In the genomic region with DNA sequence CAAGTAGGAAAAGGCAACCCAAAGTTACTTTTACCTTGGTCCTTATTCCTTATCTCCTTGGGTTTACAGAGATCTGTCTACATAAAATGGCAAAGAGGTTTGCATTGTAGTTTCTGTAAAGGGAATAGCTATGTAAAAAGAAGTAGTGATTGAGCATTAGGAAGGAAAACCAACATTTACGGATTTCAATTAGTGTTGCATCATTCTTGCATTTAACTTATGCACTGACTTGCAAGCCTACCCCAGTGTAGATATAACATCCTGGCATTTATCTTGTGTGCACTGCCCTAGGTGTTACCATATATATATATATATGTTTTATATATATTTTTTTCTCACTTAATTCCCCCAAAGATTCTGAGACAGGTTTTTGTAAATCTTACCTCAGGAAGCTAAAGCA, we compare ENCODE assay signal across 32 cellular contexts.
"Had no signal": no experiment of that assay in that cellular context is flagged by ENCODE, and none has a peak within 500 bp of the region (broad histone marks: within the 10 kb centered on the region; RNA-seq: fewer than 3 reads in every experiment).

No MANE protein-coding gene starts in this region.

- H3K4me3 ChIP-seq: adrenal gland, body of pancreas, breast epithelium had no signal

- H3K27me3 Mint-ChIP-seq: activated CD4-positive, alpha-beta memory T cell treated with anti-CD3 and anti-CD28 coated beads for 36 hours; activated T-helper 17 cell treated with anti-CD3 and anti-CD28 coated beads, Interleukin-2, amount 50 U/mL, for 72 hours; T-helper 17 cell had no signal

- H3K36me3 ChIP-seq: adrenal gland, brain microvascular endothelial cell, breast epithelium had no signal

- ATAC-seq: activated CD8-positive, alpha-beta T cell treated with anti-CD3 and anti-CD28 coated beads for 36 hours; activated naive CD4-positive, alpha-beta T cell treated with anti-CD3 and anti-CD28 coated beads, Interleukin-2, amount 50 U/mL, for 72 hours; activated T-cell treated with anti-CD3 and anti-CD28 coated beads, Interleukin-2, amount 50 U/mL, for 4 hours; activated T-cell treated with anti-CD3 and anti-CD28 coated beads, Interleukin-2, amount 50 U/mL, for 72 hours; activated T-helper 17 cell treated with anti-CD3 and anti-CD28 coated beads, Interleukin-2, amount 50 U/mL, for 72 hours; body of pancreas; T-helper 17 cell had no signal

- H3K9me3 ChIP-seq: adrenal gland, body of pancreas, breast epithelium had no signal

- DNase-seq: activated B cell treated with CpG ODN at 0.5 μM for 24 hours; activated CD4-positive, alpha-beta memory T cell treated with anti-CD3 and anti-CD28 coated beads for 36 hours; activated CD4-positive, alpha-beta T cell treated with anti-CD3 and anti-CD28 coated beads for 4 hours; activated CD4-positive, alpha-beta T cell treated with anti-CD3 and anti-CD28 coated beads, Interleukin-2, amount 10 ng/mL, durations not matched to agents 24 days and 14 days; activated CD4-positive, alpha-beta T cell treated with anti-CD3 and anti-CD28 coated beads, Interleukin-2, amount 50 U/mL, for 1 hour; activated CD4-positive, alpha-beta T cell treated with anti-CD3 and anti-CD28 coated beads, Interleukin-2, amount 50 U/mL, for 4 hours; activated CD4-positive, CD25-positive, alpha-beta regulatory T cell treated with anti-CD3 and anti-CD28 coated beads, Interleukin-2, amount 50 U/mL, for 72 hours; activated CD8-positive, alpha-beta memory T cell treated with anti-CD3 and anti-CD28 coated beads, Interleukin-2, amount 50 U/mL, for 4 hours; activated CD8-positive, alpha-beta T cell treated with anti-CD3 and anti-CD28 coated beads for 36 hours; activated effector memory CD4-positive, alpha-beta T cell treated with anti-CD3 and anti-CD28 coated beads, Interleukin-2, amount 50 U/mL, for 16 hours; activated gamma-delta T cell treated with Interleukin-2 at 50 U/mL for 16 hours; activated naive CD4-positive, alpha-beta T cell; activated naive CD4-positive, alpha-beta T cell treated with anti-CD3 and anti-CD28 coated beads for 36 hours; activated naive CD4-positive, alpha-beta T cell treated with anti-CD3 and anti-CD28 coated beads, Interleukin-2, amount 50 U/mL, for 16 hours; activated naive CD8-positive, alpha-beta T cell treated with anti-CD3 and anti-CD28 coated beads for 36 hours; activated T-cell treated with anti-CD3 and anti-CD28 coated beads for 4 hours; activated T-cell treated with anti-CD3 and anti-CD28 coated beads, Interleukin-2, amount 50 U/mL, for 1 hour; activated T-cell treated with anti-CD3 and anti-CD28 coated beads, Interleukin-2, amount 50 U/mL, for 4 hours; activated T-cell treated with anti-CD3 and anti-CD28 coated beads, Interleukin-2, amount 50 U/mL, for 72 hours; adrenal gland; amniotic stem cell; aorta; body of pancreas; brain microvascular endothelial cell; central memory CD4-positive, alpha-beta T cell; T-helper 17 cell; T-helper 9 cell had no signal

- H3K4me3 Mint-ChIP-seq: activated B cell treated with CpG ODN at 0.5 μM for 24 hours; activated CD4-positive, alpha-beta memory T cell treated with anti-CD3 and anti-CD28 coated beads for 36 hours; activated CD4-positive, alpha-beta T cell treated with anti-CD3 and anti-CD28 coated beads, Interleukin-2, amount 10 ng/mL, durations not matched to agents 24 days and 14 days; activated CD8-positive, alpha-beta T cell treated with anti-CD3 and anti-CD28 coated beads for 36 hours; activated naive CD4-positive, alpha-beta T cell treated with anti-CD3 and anti-CD28 coated beads for 36 hours; activated naive CD8-positive, alpha-beta T cell treated with anti-CD3 and anti-CD28 coated beads for 36 hours; activated T-cell treated with anti-CD3 and anti-CD28 coated beads, Interleukin-2, amount 50 U/mL, for 4 hours; activated T-cell treated with anti-CD3 and anti-CD28 coated beads, Interleukin-2, amount 50 U/mL, for 72 hours; activated T-helper 1 cell treated with anti-CD3 and anti-CD28 coated beads, Interleukin-12 subunit alpha, Interleukin-12 subunit beta, Interleukin-2, Interleukin-4 antibody, amounts not matched to agents 30 ng/mL and 10 ng/mL and 1 ng/mL, durations not matched to agents 14 hours and 24 hours and 36 hours; activated T-helper 17 cell treated with anti-CD3 and anti-CD28 coated beads, Interleukin-2, amount 50 U/mL, for 72 hours; T-helper 17 cell had no signal

- H3K27me3 ChIP-seq: adrenal gland, body of pancreas, brain microvascular endothelial cell, breast epithelium had no signal

- H3K9me3 Mint-ChIP-seq: activated B cell treated with CpG ODN at 0.5 μM for 24 hours; activated CD4-positive, alpha-beta memory T cell treated with anti-CD3 and anti-CD28 coated beads for 36 hours; activated CD4-positive, alpha-beta T cell treated with anti-CD3 and anti-CD28 coated beads, Interleukin-2, amount 10 ng/mL, durations not matched to agents 24 days and 14 days; activated CD8-positive, alpha-beta T cell treated with anti-CD3 and anti-CD28 coated beads for 36 hours; activated naive CD4-positive, alpha-beta T cell treated with anti-CD3 and anti-CD28 coated beads for 36 hours; activated naive CD4-positive, alpha-beta T cell treated with anti-CD3 and anti-CD28 coated beads, Interleukin-2, amount 50 U/mL, for 72 hours; activated naive CD8-positive, alpha-beta T cell treated with anti-CD3 and anti-CD28 coated beads for 36 hours; activated T-cell treated with anti-CD3 and anti-CD28 coated beads, Interleukin-2, amount 50 U/mL, for 4 hours; activated T-cell treated with anti-CD3 and anti-CD28 coated beads, Interleukin-2, amount 50 U/mL, for 72 hours; activated T-helper 1 cell treated with anti-CD3 and anti-CD28 coated beads, Interleukin-12 subunit alpha, Interleukin-12 subunit beta, Interleukin-2, Interleukin-4 antibody, amounts not matched to agents 30 ng/mL and 10 ng/mL and 1 ng/mL, durations not matched to agents 14 hours and 24 hours and 36 hours; activated T-helper 17 cell treated with anti-CD3 and anti-CD28 coated beads, Interleukin-2, amount 50 U/mL, for 72 hours had no signal

- H3K36me3 Mint-ChIP-seq: activated naive CD4-positive, alpha-beta T cell treated with anti-CD3 and anti-CD28 coated beads, Interleukin-2, amount 50 U/mL, for 72 hours; activated naive CD8-positive, alpha-beta T cell treated with anti-CD3 and anti-CD28 coated beads for 36 hours had no signal

- H3K27ac ChIP-seq: adrenal gland, brain microvascular endothelial cell, VCaP had no signal

- H3K27ac Mint-ChIP-seq: activated B cell treated with CpG ODN at 0.5 μM for 24 hours; activated CD4-positive, alpha-beta memory T cell treated with anti-CD3 and anti-CD28 coated beads for 36 hours; activated CD4-positive, alpha-beta T cell treated with anti-CD3 and anti-CD28 coated beads, Interleukin-2, amount 10 ng/mL, durations not matched to agents 24 days and 14 days; activated CD8-positive, alpha-beta T cell treated with anti-CD3 and anti-CD28 coated beads for 36 hours; activated naive CD4-positive, alpha-beta T cell treated with anti-CD3 and anti-CD28 coated beads for 36 hours; activated naive CD4-positive, alpha-beta T cell treated with anti-CD3 and anti-CD28 coated beads, Interleukin-2, amount 50 U/mL, for 72 hours; activated naive CD8-positive, alpha-beta T cell treated with anti-CD3 and anti-CD28 coated beads for 36 hours; activated T-cell treated with anti-CD3 and anti-CD28 coated beads, Interleukin-2, amount 50 U/mL, for 72 hours; activated T-helper 1 cell treated with anti-CD3 and anti-CD28 coated beads, Interleukin-12 subunit alpha, Interleukin-12 subunit beta, Interleukin-2, Interleukin-4 antibody, amounts not matched to agents 30 ng/mL and 10 ng/mL and 1 ng/mL, durations not matched to agents 14 hours and 24 hours and 36 hours; activated T-helper 17 cell treated with anti-CD3 and anti-CD28 coated beads, Interleukin-2, amount 50 U/mL, for 72 hours; T-helper 17 cell had no signal
